20 cellular contexts compared by ENCODE assay signal in the genomic region with DNA sequence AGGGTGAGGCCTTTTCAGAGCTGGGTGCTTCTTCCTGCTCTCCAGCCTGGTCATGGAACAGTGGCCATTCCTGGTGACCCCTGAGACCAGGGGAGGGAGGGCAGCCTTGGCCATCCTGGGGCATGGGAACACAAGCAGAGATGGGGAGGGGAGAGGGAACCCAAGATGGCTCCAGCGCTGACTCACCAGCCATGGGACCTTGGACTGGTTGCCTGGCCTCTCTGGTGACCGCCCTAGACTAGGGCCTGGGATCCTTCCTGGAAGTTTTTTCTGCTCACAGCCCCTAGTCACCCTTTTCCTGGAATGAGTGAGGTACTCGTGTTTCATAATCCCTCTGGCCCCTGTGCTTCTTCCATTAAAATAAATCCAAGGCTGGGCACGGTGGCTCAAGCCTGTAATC. TPM values are rescaled to one million over a fixed set of nuclear protein-coding genes. Genes with fewer than 3 reads are reported as not detected.
DNase-seq lines count a peak whose midpoint lies in the region; ATAC-seq, FAIRE-seq and TF ChIP-seq lines count a peak whose summit lies in the region.
"Had no signal": no experiment of that assay in that cellular context is flagged by ENCODE, and none has a peak within 500 bp of the region (broad histone marks: within the 10 kb centered on the region; RNA-seq: fewer than 3 reads in every experiment).

No MANE protein-coding gene starts in this region.

- H3K27ac Mint-ChIP-seq in neural progenitor cell = no peak overlapping the region

- CTCF ChIA-PET in HepG2 (lab: Yijun Ruan, JAX; ENCODE audit: low intra/inter-chr PET ratio, low total read pairs) = interaction anchor here (0.6 kb wide), 1 partner anchor 30 kb away, joined by 3 read pairs; no protein-coding TSS in a partner anchor

- H2BK5ac ChIP-seq in neuronal stem cell (ENCODE audit: low read length) = no peak overlapping the region

- peak overlapping the region; percentile 78 for H4K8ac ChIP-seq in neuronal stem cell (ENCODE audit: low read depth, low read length)

- H3K4ac ChIP-seq in neuronal stem cell (ENCODE audit: low read length) = no peak overlapping the region

- in situ Hi-C loops in HepG2 (cut with HindIII; ENCODE audit: extremely low pct_ligation_motif_present, low pct_unique_long_range_greater_than_20kb) = no loop called here
- in situ Hi-C loops in HAP-1 (cut with MboI; ENCODE audit: low sequenced_read_pairs) = no loop called here

- DNase-seq in HepG2 (ENCODE audit: low spot score) (peak; percentile 47), right lobe of liver (no peak), adrenal gland (peak; percentile 69 to 89 (median 77)), neuronal stem cell (ENCODE audit: low spot score) (no peak), T-helper 2 cell (no peak), neural progenitor cell (ENCODE audit: low spot score) (no peak), HAP-1 (ENCODE audit: low spot score in 2 of 2) (no peak)
- DNase-seq: Caco-2, GOT3, NCI-H1417, NCI-H1930, NCI-H526 treated with DMSO at 0.1 percent for 48 hours, PC-3 had no signal

- H3K36me3 Mint-ChIP-seq in neural progenitor cell = no peaks in the 10 kb centered on the region
- H3K36me3 Mint-ChIP-seq: IgD-negative memory B cell had no signal

- POLR2A ChIA-PET in HepG2 (lab: Yijun Ruan, JAX) = interaction anchor here (1.4 kb wide), 1 partner anchor 56 kb away, joined by 4 read pairs; no protein-coding TSS in a partner anchor

- no peak for TF ChIP-seq RAD21 in HepG2 (CRISPR knock-in tag; IDR thresholded peaks at IDR 0.05)

- H2AFZ ChIP-seq in HepG2 (ENCODE audit: low read length) (peak overlapping the region; percentile 76), neuronal stem cell (ENCODE audit: low read length) (peak overlapping the region; percentile 73), neural progenitor cell (replicated peaks) (no peak overlapping the region)

- TF ChIP-seq EP300 in HepG2 (IDR thresholded peaks at IDR 0.05; ENCODE audit: low read depth in 2 of 2, low read length in 2 of 2) (0 out of 4 replicates have a peak, but pooled peaks of 1 of the 2 experiments have one; percentile 10), HepG2 (CRISPR knock-in tag; IDR thresholded peaks at IDR 0.05; ENCODE audit: borderline replicate concordance) (no peak)

- H2BK15ac ChIP-seq in neuronal stem cell (ENCODE audit: low read length) = peak overlapping the region; percentile 83

- H2BK120ac ChIP-seq in neuronal stem cell (ENCODE audit: low read depth, low read length) = no peak overlapping the region

- H2BK12ac ChIP-seq in neuronal stem cell (ENCODE audit: low read length) = peak overlapping the region; percentile 8

- no peaks in the 10 kb centered on the region for H3K9me3 Mint-ChIP-seq in neural progenitor cell
- H3K9me3 Mint-ChIP-seq: IgD-negative memory B cell had no signal

- H3K14ac ChIP-seq in neuronal stem cell (ENCODE audit: low read length) = no peak overlapping the region

- H4K91ac ChIP-seq in neuronal stem cell (ENCODE audit: low read depth, low read length, poor library complexity) = no peak overlapping the region

- H3K79me2 ChIP-seq in HepG2 (ENCODE audit: insufficient read depth, low read length) = peaks cover 2% of the 10 kb centered on the region
- peaks cover 11% of the 10 kb centered on the region for H3K79me2 ChIP-seq in neural progenitor cell (ENCODE audit: low read depth)

- H3K36me3 ChIP-seq in HepG2 (replicated peaks in 1 of 2; ENCODE audit: control insufficient read depth in 1 of 2, insufficient read depth in 2 of 2, low read length in 2 of 2) = no peaks in the 10 kb centered on the region
- H3K36me3 ChIP-seq in right lobe of liver = no peaks in the 10 kb centered on the region
- H3K36me3 ChIP-seq in adrenal gland (replicated peaks in 1 of 2) = no peaks in the 10 kb centered on the region
- no peaks in the 10 kb centered on the region for H3K36me3 ChIP-seq in neuronal stem cell (replicated peaks in 1 of 2; ENCODE audit: control insufficient read depth in 2 of 2, insufficient read depth in 2 of 2, low read length in 2 of 2)
- no peaks in the 10 kb centered on the region for H3K36me3 ChIP-seq in neural progenitor cell
- no peaks in the 10 kb centered on the region for H3K36me3 ChIP-seq in HAP-1 (replicated peaks)

- H3K9ac ChIP-seq in HepG2 (ENCODE audit: insufficient read depth, low read depth, low read length) (0 out of 2 replicates have a peak overlapping the region, but pooled peaks have one; percentile 13), neuronal stem cell (ENCODE audit: low read depth, low read length, poor library complexity) (peak overlapping the region; percentile 30), neural progenitor cell (no peak overlapping the region)

- H3K4me2 ChIP-seq in HepG2 (ENCODE audit: low read depth, low read length) = peak overlapping the region; percentile 30; the same call in 1 of the 2 replicates
- no peak overlapping the region for H3K4me2 ChIP-seq in neuronal stem cell (ENCODE audit: insufficient read depth, low read length, poor library complexity, severe bottlenecking)
- no peak overlapping the region for H3K4me2 ChIP-seq in neural progenitor cell

- peaks cover 5% of the 10 kb centered on the region for H3F3A ChIP-seq in neural progenitor cell (ENCODE audit: low read depth)

- H3K4me1 Mint-ChIP-seq in neural progenitor cell = peaks cover 7% of the 10 kb centered on the region

- peak overlapping the region; percentile 38 for H3K27ac ChIP-seq in HepG2 (ENCODE audit: extremely low read length, insufficient read depth, low read length)
- no peak overlapping the region for H3K27ac ChIP-seq in right lobe of liver
- H3K27ac ChIP-seq in adrenal gland = peak overlapping the region; percentile 24 to 87 (median 82)
- H3K27ac ChIP-seq in neuronal stem cell (replicated peaks; ENCODE audit: low read length) = no peak overlapping the region
- no peak overlapping the region for H3K27ac ChIP-seq in neural progenitor cell
- H3K27ac ChIP-seq: C4-2B, SJSA1 had no signal

- ATAC-seq in HepG2 = no peak
- no peak for ATAC-seq in right lobe of liver
- no peak for ATAC-seq in HG03378 (IDR thresholded peaks at IDR 0.05; ENCODE audit: unreplicated experiment)
- ATAC-seq: PC-3 had no signal

- H3K18ac ChIP-seq in neuronal stem cell (ENCODE audit: low read length) = peak overlapping the region; percentile 62

- H3K4me3 Mint-ChIP-seq in neural progenitor cell = no peak overlapping the region

- TF ChIP-seq CTCF in HepG2 (CRISPR knock-in tag; IDR thresholded peaks at IDR 0.05) (no peak), right lobe of liver (IDR thresholded peaks at IDR 0.05) (no peak), adrenal gland (IDR thresholded peaks at IDR 0.05) (no peak), neural progenitor cell (IDR thresholded peaks at IDR 0.05) (no peak)

- FAIRE-seq in HepG2 (lab: Jason Lieb, UNC) = no peak

- no peaks in the 10 kb centered on the region for H3K9me3 ChIP-seq in HepG2 (ENCODE audit: low read length)
- H3K9me3 ChIP-seq in right lobe of liver = no peaks in the 10 kb centered on the region
- H3K9me3 ChIP-seq in adrenal gland (replicated peaks in 1 of 3) = no peaks in the 10 kb centered on the region
- H3K9me3 ChIP-seq in neuronal stem cell (replicated peaks in 1 of 2; ENCODE audit: control insufficient read depth in 2 of 2, insufficient read depth in 1 of 2, low read depth in 1 of 2, low read length in 2 of 2) = peaks cover 0 to 4% of the 10 kb centered on the region in 2 donors
- no peaks in the 10 kb centered on the region for H3K9me3 ChIP-seq in neural progenitor cell (ENCODE audit: low read depth)
- H3K9me3 ChIP-seq in HAP-1 = no peaks in the 10 kb centered on the region
- H3K9me3 ChIP-seq: SJSA1 had no signal

- no TSS peak for BruUV-seq in HepG2 (replicated peaks; lab: Mats Ljungman, UMichigan)

- no peak for TF ChIP-seq POLR2A in HepG2 (IDR thresholded peaks at IDR 0.05; ENCODE audit: insufficient read depth in 1 of 2, low read depth in 2 of 2, low read length in 2 of 2)
- TF ChIP-seq POLR2A in right lobe of liver (IDR thresholded peaks at IDR 0.05) = no peak
- TF ChIP-seq POLR2A in adrenal gland (IDR thresholded peaks at IDR 0.05) = no peak

- H3K27me3 ChIP-seq in HepG2 (ENCODE audit: control insufficient read depth in 1 of 2, insufficient read depth in 2 of 2, low read length in 2 of 2) (no peaks in the 10 kb centered on the region; a peak in 1 of 5 replicates), right lobe of liver (no peaks in the 10 kb centered on the region), adrenal gland (peaks cover 4% of the 10 kb centered on the region), neuronal stem cell (ENCODE audit: control insufficient read depth in 3 of 3, insufficient read depth in 3 of 3, low read depth in 1 of 3, low read length in 3 of 3) (peaks cover 2 to 13% (median 4%) of the 10 kb centered on the region in 3 experiments), neural progenitor cell (peaks cover 33% of the 10 kb centered on the region), HAP-1 (ENCODE audit: low read depth) (no peaks in the 10 kb centered on the region)
- H3K27me3 ChIP-seq: SJSA1 had no signal

- no peaks in the 10 kb centered on the region for H4K20me1 ChIP-seq in HepG2 (ENCODE audit: insufficient read depth, low read length)
- no peaks in the 10 kb centered on the region for H4K20me1 ChIP-seq in neural progenitor cell (ENCODE audit: low read depth)

- intact Hi-C loops in HepG2 (cut with micrococcal nuclease; ENCODE audit: unreplicated experiment) (no loop called here), right lobe of liver (cut with DNase I) (no loop called here), adrenal gland (cut with DNase I) (no loop called here)

- H3K4me1 ChIP-seq in HepG2 (ENCODE audit: insufficient read depth, low read length) (peaks cover 42% of the 10 kb centered on the region), right lobe of liver (peaks cover 0 to 3% (median 0%) of the 10 kb centered on the region in 4 donors), adrenal gland (replicated peaks in 1 of 2) (peaks cover 4 to 19% of the 10 kb centered on the region in 2 donors), neuronal stem cell (ENCODE audit: control insufficient read depth in 2 of 2, insufficient read depth in 1 of 2, low read depth in 1 of 2, low read length in 2 of 2) (peaks cover 0 to 2% of the 10 kb centered on the region in 2 donors), neural progenitor cell (no peaks in the 10 kb centered on the region), HAP-1 (peaks cover 8% of the 10 kb centered on the region)

- H3K23ac ChIP-seq in neuronal stem cell (ENCODE audit: low read depth, low read length, poor library complexity) = peak overlapping the region; percentile 27

- 57% methylated on average over 3 of the region's 4 CpGs for WGBS in HepG2 (ENCODE audit: low lambda C conversion rate)
- 59% methylated on average over 2 of the region's 4 CpGs for WGBS in right lobe of liver (ENCODE audit: insufficient coverage, low coverage, low lambda C conversion rate, missing lambda C conversion rate)
- 29 to 49% (median 37%) methylated on average over 3 to 4 of the region's 4 CpGs for WGBS in adrenal gland, 4 donors
- WGBS in neuronal stem cell (ENCODE audit: extremely low coverage in 2 of 2, insufficient read length in 2 of 2, insufficient replicate concordance in 1 of 2), 2 donors = no CpG with 5 or more reads among the region's 4 CpGs

- peak overlapping the region; percentile 93 for H2AK5ac ChIP-seq in neuronal stem cell (ENCODE audit: low read depth, low read length)

- H3K27me3 Mint-ChIP-seq in neural progenitor cell (ENCODE audit: insufficient read depth, low read depth) = peaks cover 10% of the 10 kb centered on the region

- H3K4me3 ChIP-seq in HepG2 (replicated peaks in 1 of 3; ENCODE audit: insufficient read depth in 1 of 3, low read depth in 2 of 3, low read length in 3 of 3) = no peak overlapping the region
- no peak overlapping the region for H3K4me3 ChIP-seq in right lobe of liver
- H3K4me3 ChIP-seq in adrenal gland = no peak overlapping the region
- H3K4me3 ChIP-seq in neuronal stem cell (ENCODE audit: low read length in 2 of 2) = no peak overlapping the region
- H3K4me3 ChIP-seq in neural progenitor cell = no peak overlapping the region
- no peak overlapping the region for H3K4me3 ChIP-seq in HAP-1
- H3K4me3 ChIP-seq: SJSA1 had no signal

- H3K79me1 ChIP-seq in neuronal stem cell (ENCODE audit: low read depth, low read length) = peaks cover 2% of the 10 kb centered on the region

RNA-seq across cellular contexts. Expression of a gene that starts 3.3 kb away (rescaled TPM):
- total RNA-seq in HepG2 (2016; rRNA removed; fragmentation: Illumina TruSeq; extraction: Trizol) (7.8 and 8.3 TPM in 2 replicates), right lobe of liver (10 to 100 TPM in 2 of 6 experiments, 1 to 10 TPM in 4; 6.7 to 18.1 (median 8.1) TPM), adrenal gland (10 to 100 TPM in 7 of 8 donors, 1 to 10 TPM in 1; 7.5 to 34.1 (median 17.4) TPM), neural progenitor cell (ENCODE audit: low replicate concordance) (3.7 and 11.3 TPM in 2 replicates)
- total RNA-seq in HepG2 (2016; cell fraction: cytosol; rRNA removed; fragmentation: Illumina TruSeq; extraction: Trizol; ENCODE audit: low read depth) = 0.81 and 1.1 TPM in 2 replicates
- total RNA-seq in HepG2 (2016; cell fraction: insoluble cytoplasmic fraction; rRNA removed; fragmentation: Illumina TruSeq; extraction: Trizol) = 9.0 and 9.2 TPM in 2 replicates
- 3.3 and 3.4 TPM in 2 replicates for total RNA-seq in HepG2 (2016; cell fraction: membrane; rRNA removed; fragmentation: Illumina TruSeq; extraction: Trizol)
- total RNA-seq in HepG2 (2016; cell fraction: nucleus; rRNA removed; fragmentation: Illumina TruSeq; extraction: Trizol) = 3.2 and 4.2 TPM in 2 replicates
- polyA plus RNA-seq in HepG2 (2011; rRNA removed) (16.6 and 17.7 TPM in 2 replicates), adrenal gland (10 to 100 TPM in 1 of 3 donors, 1 to 10 TPM in 2; 4.3 to 19.7 (median 7.3) TPM)
- 13.1 and 15.8 TPM in 2 replicates for polyA plus RNA-seq in HepG2 (2011; cell fraction: cytosol; rRNA removed)
- polyA plus RNA-seq in HepG2 (2011; cell fraction: nucleus; rRNA removed) = 7.5 and 8.6 TPM in 2 replicates
- polyA plus RNA-seq in HepG2 (2012) = 5.2 and 7.4 TPM in 2 replicates
- polyA plus RNA-seq in HepG2 (2016; cell fraction: cytosol; fragmentation: Illumina TruSeq; extraction: Trizol; ENCODE audit: low read depth) = 0.77 TPM in 2 replicates
- 10.0 and 10.6 TPM in 2 replicates for polyA plus RNA-seq in HepG2 (2016; cell fraction: insoluble cytoplasmic fraction; fragmentation: Illumina TruSeq; extraction: Trizol; ENCODE audit: low read depth)
- 1.6 and 2.3 TPM in 2 replicates for polyA plus RNA-seq in HepG2 (2016; cell fraction: membrane; fragmentation: Illumina TruSeq; extraction: Trizol; ENCODE audit: low read depth)
- 7.8 and 8.0 TPM in 2 replicates for polyA plus RNA-seq in HepG2 (2016; cell fraction: nucleus; fragmentation: Illumina TruSeq; extraction: Trizol; ENCODE audit: insufficient read depth, low read depth)
- polyA minus RNA-seq in HepG2 (2011; rRNA and poly(A)+ RNA removed; ENCODE audit: low replicate concordance) = 21.3 and 30.2 TPM in 2 replicates
- 7.1 and 7.5 TPM in 2 replicates for polyA minus RNA-seq in HepG2 (2011; cell fraction: cytosol; rRNA and poly(A)+ RNA removed)
- polyA minus RNA-seq in HepG2 (2011; cell fraction: nucleus; rRNA and poly(A)+ RNA removed) = 2.6 and 3.0 TPM in 2 replicates
- 6.8 TPM for polyA plus RNA-seq in neuronal stem cell (2013, experiment 1 of 2)
- 7.3 TPM for polyA plus RNA-seq in neuronal stem cell (2013, experiment 2 of 2)

RNA-seq across cellular contexts. Expression of a gene that starts 14.1 kb away (rescaled TPM):
- total RNA-seq in HepG2 (2016; rRNA removed; fragmentation: Illumina TruSeq; extraction: Trizol) = not detected in 2 replicates
- not detected in 2 replicates for total RNA-seq in HepG2 (2016; cell fraction: cytosol; rRNA removed; fragmentation: Illumina TruSeq; extraction: Trizol; ENCODE audit: low read depth)
- total RNA-seq in HepG2 (2016; cell fraction: insoluble cytoplasmic fraction; rRNA removed; fragmentation: Illumina TruSeq; extraction: Trizol) = not detected in 2 replicates
- total RNA-seq in HepG2 (2016; cell fraction: membrane; rRNA removed; fragmentation: Illumina TruSeq; extraction: Trizol) = not detected in 2 replicates
- not detected in 2 replicates for total RNA-seq in HepG2 (2016; cell fraction: nucleus; rRNA removed; fragmentation: Illumina TruSeq; extraction: Trizol)
- 0.15 TPM in 1 of 2 replicates, not detected in the other for polyA plus RNA-seq in HepG2 (2011; rRNA removed)
- not detected in 2 replicates for polyA plus RNA-seq in HepG2 (2011; cell fraction: cytosol; rRNA removed)
- not detected in 2 replicates for polyA plus RNA-seq in HepG2 (2011; cell fraction: nucleus; rRNA removed)
- polyA plus RNA-seq in HepG2 (2012) = not detected in 2 replicates
- not detected in 2 replicates for polyA plus RNA-seq in HepG2 (2016; cell fraction: cytosol; fragmentation: Illumina TruSeq; extraction: Trizol; ENCODE audit: low read depth)
- not detected in 2 replicates for polyA plus RNA-seq in HepG2 (2016; cell fraction: insoluble cytoplasmic fraction; fragmentation: Illumina TruSeq; extraction: Trizol; ENCODE audit: low read depth)
- not detected in 2 replicates for polyA plus RNA-seq in HepG2 (2016; cell fraction: membrane; fragmentation: Illumina TruSeq; extraction: Trizol; ENCODE audit: low read depth)
- not detected in 2 replicates for polyA plus RNA-seq in HepG2 (2016; cell fraction: nucleus; fragmentation: Illumina TruSeq; extraction: Trizol; ENCODE audit: insufficient read depth, low read depth)
- 0.12 TPM in 1 of 2 replicates, not detected in the other for polyA minus RNA-seq in HepG2 (2011; rRNA and poly(A)+ RNA removed; ENCODE audit: low replicate concordance)
- not detected in 2 replicates for polyA minus RNA-seq in HepG2 (2011; cell fraction: cytosol; rRNA and poly(A)+ RNA removed)
- polyA minus RNA-seq in HepG2 (2011; cell fraction: nucleus; rRNA and poly(A)+ RNA removed) = not detected in 2 replicates
- total RNA-seq in right lobe of liver = 1 to 10 TPM in 4 of 6 experiments, under 1 TPM in 2; 0.83 to 3.1 (median 1.3) TPM
- total RNA-seq in adrenal gland = 1 to 10 TPM; 1.6 to 7.8 (median 3.6) TPM
- 10 to 100 TPM in 1 of 3 donors, 1 to 10 TPM in 2; 7.6 to 11.3 (median 9.6) TPM for polyA plus RNA-seq in adrenal gland
- polyA plus RNA-seq in neuronal stem cell (2013, experiment 1 of 2) = 0.04 TPM
- 0.06 TPM for polyA plus RNA-seq in neuronal stem cell (2013, experiment 2 of 2)
- total RNA-seq in neural progenitor cell (ENCODE audit: low replicate concordance) = not detected in 2 replicates
- total RNA-seq: A172, Caco-2, HT-29, LHCN-M2, SJSA1 had no signal
- polyA plus RNA-seq: IgD-negative memory B cell had no signal

RNA-seq across cellular contexts. Expression of a gene that starts 51.3 kb away (rescaled TPM):
- total RNA-seq in HepG2 (2016; rRNA removed; fragmentation: Illumina TruSeq; extraction: Trizol) (7.3 and 7.6 TPM in 2 replicates), right lobe of liver (10 to 100 TPM; 12.6 to 19.7 (median 13.8) TPM), adrenal gland (100 to 1,000 TPM in 4 of 8 donors, 10 to 100 TPM in 4; 65.4 to 139 (median 97.4) TPM), neural progenitor cell (ENCODE audit: low replicate concordance) (15.9 and 20.3 TPM in 2 replicates)
- total RNA-seq in HepG2 (2016; cell fraction: cytosol; rRNA removed; fragmentation: Illumina TruSeq; extraction: Trizol; ENCODE audit: low read depth) = 1.6 and 3.5 TPM in 2 replicates
- total RNA-seq in HepG2 (2016; cell fraction: insoluble cytoplasmic fraction; rRNA removed; fragmentation: Illumina TruSeq; extraction: Trizol) = 4.2 and 9.1 TPM in 2 replicates
- total RNA-seq in HepG2 (2016; cell fraction: membrane; rRNA removed; fragmentation: Illumina TruSeq; extraction: Trizol) = 2.2 and 3.2 TPM in 2 replicates
- 8.8 and 13.4 TPM in 2 replicates for total RNA-seq in HepG2 (2016; cell fraction: nucleus; rRNA removed; fragmentation: Illumina TruSeq; extraction: Trizol)
- polyA plus RNA-seq in HepG2 (2011; rRNA removed) (12.9 and 16.6 TPM in 2 replicates), adrenal gland (10 to 100 TPM; 22.8 to 88.9 (median 78.9) TPM)
- 7.9 and 8.5 TPM in 2 replicates for polyA plus RNA-seq in HepG2 (2011; cell fraction: cytosol; rRNA removed)
- polyA plus RNA-seq in HepG2 (2011; cell fraction: nucleus; rRNA removed) = 74.5 and 101 TPM in 2 replicates
- polyA plus RNA-seq in HepG2 (2012) = 10.9 and 17.5 TPM in 2 replicates
- polyA plus RNA-seq in HepG2 (2016; cell fraction: cytosol; fragmentation: Illumina TruSeq; extraction: Trizol; ENCODE audit: low read depth) = 0.88 and 1.0 TPM in 2 replicates
- 3.1 and 4.1 TPM in 2 replicates for polyA plus RNA-seq in HepG2 (2016; cell fraction: insoluble cytoplasmic fraction; fragmentation: Illumina TruSeq; extraction: Trizol; ENCODE audit: low read depth)
- polyA plus RNA-seq in HepG2 (2016; cell fraction: membrane; fragmentation: Illumina TruSeq; extraction: Trizol; ENCODE audit: low read depth) = 1.2 and 3.4 TPM in 2 replicates
- 25.5 and 27.6 TPM in 2 replicates for polyA plus RNA-seq in HepG2 (2016; cell fraction: nucleus; fragmentation: Illumina TruSeq; extraction: Trizol; ENCODE audit: insufficient read depth, low read depth)
- 40.9 and 76.3 TPM in 2 replicates for polyA minus RNA-seq in HepG2 (2011; rRNA and poly(A)+ RNA removed; ENCODE audit: low replicate concordance)
- 13.7 and 15.5 TPM in 2 replicates for polyA minus RNA-seq in HepG2 (2011; cell fraction: cytosol; rRNA and poly(A)+ RNA removed)
- 15.0 and 16.1 TPM in 2 replicates for polyA minus RNA-seq in HepG2 (2011; cell fraction: nucleus; rRNA and poly(A)+ RNA removed)
- 8.1 TPM for polyA plus RNA-seq in neuronal stem cell (2013, experiment 1 of 2)
- polyA plus RNA-seq in neuronal stem cell (2013, experiment 2 of 2) = 8.1 TPM

Comparison
In these comparisons a context has a peak if more than half of its experiments do, and no peak if none do; other contexts are left out.
1. DNase-seq: peak in HepG2 (single experiment) and adrenal gland (7 of 7); none in right lobe of liver (0 of 3), neuronal stem cell (single experiment), T-helper 2 cell (0 of 5), neural progenitor cell (single experiment) and HAP-1 (0 of 2).
2. H3K27ac ChIP-seq: peak in HepG2 (single experiment) and adrenal gland (5 of 5); none in right lobe of liver (0 of 3), neuronal stem cell (single experiment) and neural progenitor cell (single experiment).